ENCODE assay signal across 11 cellular contexts in genomic region chr12:124368421-124369032, GRCh38.
A peak's percentile ranks its signal among the peaks of the same experiment; 100 is the strongest.
DNase-seq lines count a peak whose midpoint lies in the region; ATAC-seq and TF ChIP-seq lines count a peak whose summit lies in the region.
"Had no signal": no experiment of that assay in that cellular context is flagged by ENCODE, and none has a peak within 500 bp of the region (broad histone marks: within the 10 kb centered on the region; RNA-seq: fewer than 3 reads in every experiment).

No MANE protein-coding gene starts in this region.

- H3K27me3 ChIP-seq in GM23338 (ENCODE audit: insufficient read depth) (no peaks in the 10 kb centered on the region), left lung (no peaks in the 10 kb centered on the region), spleen (replicated peaks in 1 of 7) (no peaks in the 10 kb centered on the region), SJCRH30 (no peaks in the 10 kb centered on the region)

- H3K9me3 ChIP-seq in left lung (no peaks in the 10 kb centered on the region), spleen (no peaks in the 10 kb centered on the region), SJCRH30 (replicated peaks) (no peaks in the 10 kb centered on the region)

- in situ Hi-C loops in astrocyte of the cerebellum (cut with HindIII; ENCODE audit: low sequenced_read_pairs): no loop called here

- ATAC-seq in GM23338 (no peak), left lung (no peak)
- ATAC-seq in stimulated activated naive CD8-positive, alpha-beta T cell treated with anti-CD3 and anti-CD28 coated beads, Interleukin-15, Interleukin-2, amounts not matched to agents 100 U/mL and 50 U/mL, for 24 hours: no peak
- ATAC-seq: activated T-helper 17 cell treated with anti-CD3 and anti-CD28 coated beads, Interleukin-2, amount 50 U/mL, for 72 hours had no signal

- H3K36me3 Mint-ChIP-seq in GM23338 (ENCODE audit: low read depth): peaks cover 17% of the 10 kb centered on the region; the same call in 2 of the 3 replicates

- intact Hi-C loops in left lung (cut with DNase I) (no loop called here), spleen (cut with DNase I; ENCODE audit: low total_unique reads) (no loop called here), lower leg skin (cut with DNase I; ENCODE audit: low total_unique reads) (no loop called here)

- H3K9me2 ChIP-seq in GM23338 (ENCODE audit: insufficient read depth): no peaks in the 10 kb centered on the region

- no peak for DNase-seq in GM23338 (ENCODE audit: low spot score)
- no peak for DNase-seq in astrocyte of the cerebellum (ENCODE audit: low read depth)
- DNase-seq in left lung: no peak
- DNase-seq in spleen: no peak
- no peak for DNase-seq in NCI-H524 treated with DMSO at 0.1 percent for 48 hours (lab: John Stamatoyannopoulos, UW)
- no peak for DNase-seq in lower leg skin (ENCODE audit: low spot score in 2 of 2)
- DNase-seq in stimulated activated naive CD8-positive, alpha-beta T cell treated with anti-CD3 and anti-CD28 coated beads, Interleukin-15, Interleukin-2, amounts not matched to agents 100 U/mL and 50 U/mL, for 24 hours: no peak
- no peak for DNase-seq in SJCRH30
- DNase-seq: effector memory CD4-positive, alpha-beta T cell; NCI-H1417 treated with DMSO at 0.1 percent for 48 hours had no signal

- no peak overlapping the region for H3K4me3 Mint-ChIP-seq in GM23338
- H3K4me3 Mint-ChIP-seq: activated T-helper 17 cell treated with anti-CD3 and anti-CD28 coated beads, Interleukin-2, amount 50 U/mL, for 72 hours had no signal

- no peaks in the 10 kb centered on the region for H3K9me3 Mint-ChIP-seq in GM23338
- H3K9me3 Mint-ChIP-seq: activated T-helper 17 cell treated with anti-CD3 and anti-CD28 coated beads, Interleukin-2, amount 50 U/mL, for 72 hours had no signal

- H3K4me3 ChIP-seq in GM23338 (no peak overlapping the region), astrocyte of the cerebellum (ENCODE audit: low read depth, low read length) (no peak overlapping the region), left lung (no peak overlapping the region), spleen (no peak overlapping the region), lower leg skin (ENCODE audit: low read depth, poor library complexity, severe bottlenecking) (no peak overlapping the region), SJCRH30 (no peak overlapping the region)

- H3F3A ChIP-seq in GM23338 (replicated peaks; ENCODE audit: low read depth): no peaks in the 10 kb centered on the region

- H2AFZ ChIP-seq in GM23338: no peak overlapping the region

- no peaks in the 10 kb centered on the region for H3K4me1 ChIP-seq in GM23338 (ENCODE audit: insufficient read depth)
- H3K4me1 ChIP-seq in left lung: peaks cover 32 to 47% of the 10 kb centered on the region in 2 donors
- H3K4me1 ChIP-seq in spleen: peaks cover 11 to 58% (median 38%) of the 10 kb centered on the region in 6 donors
- peaks cover 7% of the 10 kb centered on the region; the same call in 1 of the 2 replicates for H3K4me1 ChIP-seq in SJCRH30

- TF ChIP-seq POLR2A in spleen (IDR thresholded peaks at IDR 0.05) (no peak), lower leg skin (IDR thresholded peaks at IDR 0.05) (no peak)

- WGBS in spleen, 5 donors: 90 to 93% (median 93%) methylated on average over 10 of the region's 10 CpGs
- WGBS in lower leg skin, 2 donors: 84 to 86% methylated on average over 10 of the region's 10 CpGs

- H3K27ac ChIP-seq in GM23338 (ENCODE audit: low read depth) (no peak overlapping the region), left lung (peak overlapping the region; percentile 81 to 90), spleen (peak overlapping the region in 7 of 8 donors; percentile 69 to 87 (median 81)), SJCRH30 (no peak overlapping the region)

- H3K27ac Mint-ChIP-seq in GM23338: no peak overlapping the region
- H3K27ac Mint-ChIP-seq: activated T-helper 17 cell treated with anti-CD3 and anti-CD28 coated beads, Interleukin-2, amount 50 U/mL, for 72 hours had no signal

- no peaks in the 10 kb centered on the region for H3K36me3 ChIP-seq in GM23338 (ENCODE audit: insufficient read depth)
- peaks cover 0 to 97% of the 10 kb centered on the region in 2 donors for H3K36me3 ChIP-seq in left lung
- H3K36me3 ChIP-seq in spleen: peaks cover 0 to 100% (median 35%) of the 10 kb centered on the region in 6 donors
- peaks cover 56% of the 10 kb centered on the region for H3K36me3 ChIP-seq in SJCRH30

- H3K79me2 ChIP-seq in GM23338 (replicated peaks; ENCODE audit: insufficient read depth): 0 out of 2 replicates have a peak, but pooled peaks cover 5% of the 10 kb centered on the region

- peak; percentile 23 to 26; a peak in 2 of 4 replicates for TF ChIP-seq CTCF in GM23338 (conservative IDR thresholded peaks at IDR 0.05; ENCODE audit: low read depth in 2 of 2)
- TF ChIP-seq CTCF in astrocyte of the cerebellum (IDR thresholded peaks at IDR 0.05; ENCODE audit: low read depth, low read length, missing control alignments): peak; percentile 17
- TF ChIP-seq CTCF in left lung (IDR thresholded peaks at IDR 0.05): no peak
- TF ChIP-seq CTCF in spleen (IDR thresholded peaks at IDR 0.05 in 8 of 11, conservative IDR thresholded peaks at IDR 0.05 in 3 of 11): no peak
- no peak for TF ChIP-seq CTCF in lower leg skin (IDR thresholded peaks at IDR 0.05)

- H3K4me2 ChIP-seq in GM23338: no peak overlapping the region

- no peaks in the 10 kb centered on the region; the same call in 1 of the 2 replicates for H4K20me1 ChIP-seq in GM23338 (replicated peaks; ENCODE audit: insufficient read depth)

- no peaks in the 10 kb centered on the region for H3K4me1 Mint-ChIP-seq in GM23338

- peaks cover 2% of the 10 kb centered on the region for H3K27me3 Mint-ChIP-seq in GM23338 (ENCODE audit: insufficient read depth, low read depth, poor library complexity)
- H3K27me3 Mint-ChIP-seq: activated T-helper 17 cell treated with anti-CD3 and anti-CD28 coated beads, Interleukin-2, amount 50 U/mL, for 72 hours had no signal

TF ChIP-seq in GM23338, 12 proteins besides CTCF, POLR2A, EP300 and RAD21 (continues in another document):
- TF ChIP-seq ZNF462 (CRISPR knock-in tag; IDR thresholded peaks at IDR 0.05): no peak
- no peak for TF ChIP-seq CREB1 (CRISPR knock-in tag; IDR thresholded peaks at IDR 0.05; ENCODE audit: low read depth)
- no peak for TF ChIP-seq POLR2AphosphoS5 (IDR thresholded peaks at IDR 0.05; ENCODE audit: low read depth)
- TF ChIP-seq JUNB (IDR thresholded peaks at IDR 0.05; ENCODE audit: unreplicated experiment): no peak
- TF ChIP-seq NANOG (IDR thresholded peaks at IDR 0.05; ENCODE audit: borderline replicate concordance): no peak
- no peak for TF ChIP-seq STAT1 (IDR thresholded peaks at IDR 0.05; ENCODE audit: unreplicated experiment)

Comparison
In these comparisons a context has a peak if more than half of its experiments do, and no peak if none do; other contexts are left out.
1. H3K27ac ChIP-seq: peak in left lung (2 of 2) and spleen (7 of 8); none in GM23338 (single experiment) and SJCRH30 (single experiment).
2. CTCF ChIP-seq: peak in GM23338 (2 of 2) and astrocyte of the cerebellum (single experiment); none in left lung (0 of 2), spleen (0 of 11) and lower leg skin (0 of 3).